ENCODE assay signal across 23 cellular contexts in genomic region chr1:241202321-241202845, GRCh38.
DNase-seq lines count a peak whose midpoint lies in the region; ATAC-seq, FAIRE-seq and TF ChIP-seq lines count a peak whose summit lies in the region.
"Had no signal": no experiment of that assay in that cellular context is flagged by ENCODE, and none has a peak within 500 bp of the region (broad histone marks: within the 10 kb centered on the region; RNA-seq: fewer than 3 reads in every experiment).

No MANE protein-coding gene starts in this region.

- peaks cover 5% of the 10 kb centered on the region for H3K36me3 Mint-ChIP-seq in Calu3 (ENCODE audit: insufficient read depth, unreplicated experiment)
- H3K36me3 Mint-ChIP-seq in activated T-cell treated with anti-CD3 and anti-CD28 coated beads, Interleukin-2, amount 50 U/mL, for 72 hours (ENCODE audit: insufficient read depth in 2 of 2) = no peaks in the 10 kb centered on the region
- no peaks in the 10 kb centered on the region for H3K36me3 Mint-ChIP-seq in activated CD4-positive, alpha-beta T cell treated with anti-CD3 and anti-CD28 coated beads for 36 hours (ENCODE audit: low read depth)

- H3K4me2 ChIP-seq in PC-3 (ENCODE audit: low read length) (no peak overlapping the region), osteoblast (ENCODE audit: insufficient read depth, low read length) (no peak overlapping the region)
- H3K4me2 ChIP-seq: A549, BLaER1, SK-N-SH had no signal

- no peaks in the 10 kb centered on the region for H3K9me3 Mint-ChIP-seq in Calu3 (ENCODE audit: low read depth, unreplicated experiment)
- H3K9me3 Mint-ChIP-seq in activated T-cell treated with anti-CD3 and anti-CD28 coated beads, Interleukin-2, amount 50 U/mL, for 72 hours = peaks cover 3 to 4% of the 10 kb centered on the region in 2 donors
- H3K9me3 Mint-ChIP-seq in activated CD4-positive, alpha-beta T cell treated with anti-CD3 and anti-CD28 coated beads for 36 hours (ENCODE audit: low read depth) = peaks cover 3% of the 10 kb centered on the region

- peak overlapping the region; percentile 81 for H3K27ac Mint-ChIP-seq in Calu3 (ENCODE audit: unreplicated experiment)
- H3K27ac Mint-ChIP-seq in activated T-cell treated with anti-CD3 and anti-CD28 coated beads, Interleukin-2, amount 50 U/mL, for 72 hours = no peak overlapping the region
- H3K27ac Mint-ChIP-seq in activated CD4-positive, alpha-beta T cell treated with anti-CD3 and anti-CD28 coated beads for 36 hours = no peak overlapping the region

- DNase-seq in Calu3 = peak; percentile 56
- DNase-seq in PC-3 = no peak
- peak; percentile 74 for DNase-seq in islet precursor cell
- no peak for DNase-seq in pancreas
- no peak for DNase-seq in activated effector memory CD4-positive, alpha-beta T cell treated with Interleukin-2 at 50 U/mL for 16 hours
- DNase-seq in activated T-cell treated with anti-CD3 and anti-CD28 coated beads, Interleukin-2, amount 50 U/mL, for 72 hours = no peak
- DNase-seq in activated CD4-positive, alpha-beta T cell treated with anti-CD3 and anti-CD28 coated beads for 36 hours = no peak
- DNase-seq in osteoblast (ENCODE audit: insufficient read length, low spot score, missing footprints) = no peak
- DNase-seq: activated CD4-positive, alpha-beta T cell treated with anti-CD3 and anti-CD28 coated beads, Interleukin-2, amount 50 U/mL, for 4 hours; activated CD8-positive, alpha-beta memory T cell treated with anti-CD3 and anti-CD28 coated beads, Interleukin-2, amount 50 U/mL, for 48 hours; activated effector memory CD4-positive, alpha-beta T cell treated with anti-CD3 and anti-CD28 coated beads, Interleukin-2, amount 50 U/mL, for 16 hours; adrenal gland; HCEC 1CT; left ventricle myocardium inferior; NCI-H187; NCI-H69; SK-N-SH; stimulated activated CD4-positive, alpha-beta T cell treated with anti-CD3 and anti-CD28 coated beads, Interleukin-4, amount 100 ng/mL, for 1 hour; stimulated activated naive CD4-positive, alpha-beta T cell had no signal

- intact Hi-C loops in Calu3 (cut with micrococcal nuclease; ENCODE audit: unreplicated experiment) (loop anchor here (10.0 kb wide), 1 partner anchor 238 kb away; no protein-coding TSS in a partner anchor), PC-3 (cut with micrococcal nuclease) (no loop called here), pancreas (cut with DNase I) (no loop called here)
- intact Hi-C loops in activated CD4-positive, alpha-beta T cell treated with anti-CD3 and anti-CD28 coated beads for 36 hours (cut with DNase I, micrococcal nuclease) = no loop called here

- H3K4me3 ChIP-seq in PC-3 (ENCODE audit: low read length) = no peak overlapping the region
- no peak overlapping the region for H3K4me3 ChIP-seq in pancreas
- H3K4me3 ChIP-seq in osteoblast (ENCODE audit: insufficient read depth, low read length) = no peak overlapping the region
- H3K4me3 ChIP-seq: A549, adrenal gland, BLaER1, left ventricle myocardium inferior had no signal

- no peak overlapping the region for H3K9ac ChIP-seq in PC-3 (ENCODE audit: low read length)
- H3K9ac ChIP-seq: BLaER1, SK-N-SH had no signal

- H4K20me1 ChIP-seq in PC-3 (ENCODE audit: low read length) (0 out of 2 replicates have a peak, but pooled peaks cover 3% of the 10 kb centered on the region), osteoblast (ENCODE audit: insufficient read depth, low read length) (no peaks in the 10 kb centered on the region)
- H4K20me1 ChIP-seq: BLaER1 had no signal

- H3K27me3 Mint-ChIP-seq in Calu3 (ENCODE audit: unreplicated experiment) = no peaks in the 10 kb centered on the region
- H3K27me3 Mint-ChIP-seq in activated T-cell treated with anti-CD3 and anti-CD28 coated beads, Interleukin-2, amount 50 U/mL, for 72 hours (ENCODE audit: low read depth) = no peaks in the 10 kb centered on the region
- no peaks in the 10 kb centered on the region for H3K27me3 Mint-ChIP-seq in activated CD4-positive, alpha-beta T cell treated with anti-CD3 and anti-CD28 coated beads for 36 hours

- no peaks in the 10 kb centered on the region for H3K79me2 ChIP-seq in PC-3 (ENCODE audit: low read length)
- no peaks in the 10 kb centered on the region for H3K79me2 ChIP-seq in osteoblast (ENCODE audit: insufficient read depth, low read length)

- no peaks in the 10 kb centered on the region for H3K9me2 ChIP-seq in PC-3 (replicated peaks; ENCODE audit: low read length)
- H3K9me2 ChIP-seq: SK-N-SH had no signal

- H3K4me1 ChIP-seq in PC-3 (ENCODE audit: insufficient read depth, low read length) (no peaks in the 10 kb centered on the region), pancreas (peaks cover 0 to 4% (median 0%) of the 10 kb centered on the region in 3 donors), osteoblast (ENCODE audit: insufficient read depth, low read length) (no peaks in the 10 kb centered on the region)
- H3K4me1 ChIP-seq: A549, adrenal gland, BLaER1, left ventricle myocardium inferior had no signal

- peaks cover 96% of the 10 kb centered on the region for H3K27me3 ChIP-seq in PC-3 (ENCODE audit: low read length)
- H3K27me3 ChIP-seq in pancreas = peaks cover 0 to 5% (median 0%) of the 10 kb centered on the region in 4 donors
- H3K27me3 ChIP-seq in osteoblast (ENCODE audit: insufficient read depth, low read length) = no peaks in the 10 kb centered on the region
- H3K27me3 ChIP-seq: adrenal gland, BLaER1 had no signal

- peaks cover 38% of the 10 kb centered on the region for H3K4me1 Mint-ChIP-seq in Calu3 (ENCODE audit: low read depth, unreplicated experiment)
- H3K4me1 Mint-ChIP-seq in activated T-cell treated with anti-CD3 and anti-CD28 coated beads, Interleukin-2, amount 50 U/mL, for 72 hours (ENCODE audit: low read depth) = no peaks in the 10 kb centered on the region
- no peaks in the 10 kb centered on the region for H3K4me1 Mint-ChIP-seq in activated CD4-positive, alpha-beta T cell treated with anti-CD3 and anti-CD28 coated beads for 36 hours

- WGBS in pancreas, 2 donors = 29 to 43% methylated on average over 5 of the region's 5 CpGs

- H3K4me3 Mint-ChIP-seq in Calu3 (ENCODE audit: low read depth, unreplicated experiment) = peak overlapping the region; percentile 29
- H3K4me3 Mint-ChIP-seq in activated T-cell treated with anti-CD3 and anti-CD28 coated beads, Interleukin-2, amount 50 U/mL, for 72 hours = no peak overlapping the region
- no peak overlapping the region for H3K4me3 Mint-ChIP-seq in activated CD4-positive, alpha-beta T cell treated with anti-CD3 and anti-CD28 coated beads for 36 hours

- H3K36me3 ChIP-seq in PC-3 (ENCODE audit: low read depth, low read length) (no peaks in the 10 kb centered on the region), pancreas (no peaks in the 10 kb centered on the region), osteoblast (ENCODE audit: insufficient read depth, low read length) (no peaks in the 10 kb centered on the region)
- H3K36me3 ChIP-seq: adrenal gland, BLaER1, left ventricle myocardium inferior had no signal

- H2AFZ ChIP-seq in PC-3 (ENCODE audit: low read length) = no peak overlapping the region
- no peak overlapping the region for H2AFZ ChIP-seq in osteoblast (ENCODE audit: low read length)

- CTCF ChIA-PET in Calu3 (lab: Charles Lee) = interaction anchor here (0.5 to 1.0 kb wide), 5 partner anchors 11 to 149 kb away, joined by 3 to 4 read pairs (median 4); no protein-coding TSS in a partner anchor
- CTCF ChIA-PET in PC-3 (lab: Charles Lee) = no interaction called here
- CTCF ChIA-PET in activated CD4-positive, alpha-beta T cell treated with anti-CD3 and anti-CD28 coated beads for 36 hours (lab: Charles Lee) = no interaction called here

- ATAC-seq in PC-3 = peak; percentile 31; the same call in 1 of the 2 replicates
- peak; percentile 40 to 59 (median 56) for ATAC-seq in pancreas
- no peak for ATAC-seq in activated T-cell treated with anti-CD3 and anti-CD28 coated beads, Interleukin-2, amount 50 U/mL, for 72 hours (replicated peaks in 1 of 2)
- no peak for ATAC-seq in activated CD4-positive, alpha-beta T cell treated with anti-CD3 and anti-CD28 coated beads for 36 hours
- ATAC-seq: A549 had no signal

- POLR2A ChIA-PET in PC-3 (lab: Charles Lee; ENCODE audit: unreplicated experiment) = no interaction called here
- POLR2A ChIA-PET in activated CD4-positive, alpha-beta T cell treated with anti-CD3 and anti-CD28 coated beads for 36 hours (lab: Charles Lee) = no interaction called here

- H3K9me3 ChIP-seq in PC-3 (ENCODE audit: low read length) = no peaks in the 10 kb centered on the region
- H3K9me3 ChIP-seq in pancreas = no peaks in the 10 kb centered on the region
- no peaks in the 10 kb centered on the region for H3K9me3 ChIP-seq in osteoblast (ENCODE audit: low read depth, low read length)
- H3K9me3 ChIP-seq: A549, adrenal gland, BLaER1, SK-N-SH had no signal

- no peak for FAIRE-seq in pancreas (lab: Jason Lieb, UNC)
- FAIRE-seq: A549, colon had no signal

- H3K27ac ChIP-seq in PC-3 (ENCODE audit: low read length) (no peak overlapping the region), pancreas (no peak overlapping the region), osteoblast (ENCODE audit: low read depth, low read length) (no peak overlapping the region)
- H3K27ac ChIP-seq: A549, adrenal gland, BLaER1, left ventricle myocardium inferior, VCaP had no signal

- BruUV-seq in Calu3 (replicated peaks; lab: Mats Ljungman, UMichigan) (no TSS peak), PC-3 (replicated peaks; lab: Mats Ljungman, UMichigan) (no TSS peak)

- TF ChIP-seq CTCF in Calu3 (IDR thresholded peaks at IDR 0.05; ENCODE audit: unreplicated experiment) = no peak
- TF ChIP-seq CTCF in PC-3 (conservative IDR thresholded peaks at IDR 0.05; ENCODE audit: low read depth, low read length) = no peak
- no peak for TF ChIP-seq CTCF in pancreas (IDR thresholded peaks at IDR 0.05)
- no peak for TF ChIP-seq CTCF in osteoblast (IDR thresholded peaks at IDR 0.05; ENCODE audit: extremely low read depth, low read depth, low read length)

- H3F3A ChIP-seq in PC-3 (ENCODE audit: low read length, unreplicated experiment) = no peaks in the 10 kb centered on the region

Comparison
In these comparisons a context has a peak if more than half of its experiments do, and no peak if none do; other contexts are left out.
1. DNase-seq: peak in Calu3 (single experiment) and islet precursor cell (single experiment); none in PC-3 (single experiment), pancreas (0 of 6), activated effector memory CD4-positive, alpha-beta T cell treated with Interleukin-2 at 50 U/mL for 16 hours (single experiment), activated T-cell treated with anti-CD3 and anti-CD28 coated beads, Interleukin-2, amount 50 U/mL, for 72 hours (0 of 2), activated CD4-positive, alpha-beta T cell treated with anti-CD3 and anti-CD28 coated beads for 36 hours (single experiment) and osteoblast (single experiment).
2. ATAC-seq: peak in PC-3 (single experiment) and pancreas (4 of 4); none in activated T-cell treated with anti-CD3 and anti-CD28 coated beads, Interleukin-2, amount 50 U/mL, for 72 hours (0 of 2) and activated CD4-positive, alpha-beta T cell treated with anti-CD3 and anti-CD28 coated beads for 36 hours (single experiment).